16 cellular contexts compared by ENCODE assay signal in the genomic region with DNA sequence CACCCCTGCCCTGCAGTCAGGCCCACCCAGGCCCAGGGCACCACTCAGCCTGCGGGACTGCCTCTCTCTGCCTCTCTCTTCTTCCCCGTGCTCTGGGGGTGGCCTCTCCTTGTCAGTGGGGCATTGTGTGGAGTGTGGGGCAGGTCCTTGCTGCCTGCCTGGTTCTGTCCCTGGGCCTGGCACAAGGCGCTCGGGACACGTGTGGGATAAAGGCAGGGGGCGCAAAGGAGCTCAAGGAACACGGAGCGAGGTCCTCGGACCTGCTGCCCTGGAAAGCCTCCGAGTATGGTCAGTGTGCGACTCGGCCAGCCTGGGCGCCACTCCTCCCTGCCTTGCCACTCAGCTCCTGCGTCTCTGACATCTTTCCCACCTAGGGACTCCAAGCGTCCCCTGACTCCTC.
"Had no signal": no experiment of that assay in that cellular context is flagged by ENCODE, and none has a peak within 500 bp of the region (broad histone marks: within the 10 kb centered on the region; RNA-seq: fewer than 3 reads in every experiment).

No MANE protein-coding gene starts in this region.

- H3K4me3 ChIP-seq: hepatocyte, lower lobe of right lung, vagina had no signal

- H3K27me3 Mint-ChIP-seq: activated CD4-positive, alpha-beta T cell treated with anti-CD3 and anti-CD28 coated beads for 36 hours; activated CD8-positive, alpha-beta T cell treated with anti-CD3 and anti-CD28 coated beads for 36 hours; naive B cell; stimulated activated naive CD8-positive, alpha-beta T cell treated with anti-CD3 and anti-CD28 coated beads, Interleukin-15, amount 100 ng/mL, for 72 hours had no signal

- DNase-seq: activated CD4-positive, alpha-beta T cell treated with anti-CD3 and anti-CD28 coated beads for 36 hours; activated CD8-positive, alpha-beta memory T cell treated with anti-CD3 and anti-CD28 coated beads, Interleukin-2, amount 50 U/mL, for 48 hours; activated CD8-positive, alpha-beta T cell treated with anti-CD3 and anti-CD28 coated beads for 36 hours; activated naive CD4-positive, alpha-beta T cell; cortex of kidney; effector memory CD4-positive, alpha-beta T cell; lower lobe of right lung; midbrain; naive B cell; occipital lobe; stimulated activated CD4-positive, alpha-beta T cell treated with anti-CD3 and anti-CD28 coated beads, Interleukin-4, amount 100 ng/mL, for 4 hours; stimulated activated naive CD8-positive, alpha-beta T cell treated with anti-CD3 and anti-CD28 coated beads, Interleukin-15, amount 100 ng/mL, for 72 hours had no signal

- H3K9me3 Mint-ChIP-seq: activated CD8-positive, alpha-beta T cell treated with anti-CD3 and anti-CD28 coated beads for 36 hours had no signal

- H3K27me3 ChIP-seq: hepatocyte, vagina had no signal

- H3K27ac ChIP-seq: epithelial cell of prostate, hepatocyte, lower lobe of right lung, vagina, VCaP had no signal

- H3K4me1 ChIP-seq: lower lobe of right lung, vagina had no signal

- H3K27ac Mint-ChIP-seq: activated CD4-positive, alpha-beta T cell treated with anti-CD3 and anti-CD28 coated beads for 36 hours; activated CD8-positive, alpha-beta T cell treated with anti-CD3 and anti-CD28 coated beads for 36 hours; stimulated activated naive CD8-positive, alpha-beta T cell treated with anti-CD3 and anti-CD28 coated beads, Interleukin-15, amount 100 ng/mL, for 72 hours had no signal

- H3K4me3 Mint-ChIP-seq: activated CD4-positive, alpha-beta T cell treated with anti-CD3 and anti-CD28 coated beads for 36 hours; activated CD8-positive, alpha-beta T cell treated with anti-CD3 and anti-CD28 coated beads for 36 hours; naive B cell; stimulated activated naive CD8-positive, alpha-beta T cell treated with anti-CD3 and anti-CD28 coated beads, Interleukin-15, amount 100 ng/mL, for 72 hours had no signal

- H3K9me3 ChIP-seq: lower lobe of right lung, vagina had no signal

- ATAC-seq: activated CD4-positive, alpha-beta T cell treated with anti-CD3 and anti-CD28 coated beads for 36 hours; activated CD8-positive, alpha-beta T cell treated with anti-CD3 and anti-CD28 coated beads for 36 hours; stimulated activated naive CD8-positive, alpha-beta T cell treated with anti-CD3 and anti-CD28 coated beads, Interleukin-15, amount 100 ng/mL, for 72 hours had no signal

- H3K4me1 Mint-ChIP-seq: activated CD4-positive, alpha-beta T cell treated with anti-CD3 and anti-CD28 coated beads for 36 hours; naive B cell; stimulated activated naive CD8-positive, alpha-beta T cell treated with anti-CD3 and anti-CD28 coated beads, Interleukin-15, amount 100 ng/mL, for 72 hours had no signal
